Comparison of ENCODE assay signal across 1 cellular context in the genomic region with DNA sequence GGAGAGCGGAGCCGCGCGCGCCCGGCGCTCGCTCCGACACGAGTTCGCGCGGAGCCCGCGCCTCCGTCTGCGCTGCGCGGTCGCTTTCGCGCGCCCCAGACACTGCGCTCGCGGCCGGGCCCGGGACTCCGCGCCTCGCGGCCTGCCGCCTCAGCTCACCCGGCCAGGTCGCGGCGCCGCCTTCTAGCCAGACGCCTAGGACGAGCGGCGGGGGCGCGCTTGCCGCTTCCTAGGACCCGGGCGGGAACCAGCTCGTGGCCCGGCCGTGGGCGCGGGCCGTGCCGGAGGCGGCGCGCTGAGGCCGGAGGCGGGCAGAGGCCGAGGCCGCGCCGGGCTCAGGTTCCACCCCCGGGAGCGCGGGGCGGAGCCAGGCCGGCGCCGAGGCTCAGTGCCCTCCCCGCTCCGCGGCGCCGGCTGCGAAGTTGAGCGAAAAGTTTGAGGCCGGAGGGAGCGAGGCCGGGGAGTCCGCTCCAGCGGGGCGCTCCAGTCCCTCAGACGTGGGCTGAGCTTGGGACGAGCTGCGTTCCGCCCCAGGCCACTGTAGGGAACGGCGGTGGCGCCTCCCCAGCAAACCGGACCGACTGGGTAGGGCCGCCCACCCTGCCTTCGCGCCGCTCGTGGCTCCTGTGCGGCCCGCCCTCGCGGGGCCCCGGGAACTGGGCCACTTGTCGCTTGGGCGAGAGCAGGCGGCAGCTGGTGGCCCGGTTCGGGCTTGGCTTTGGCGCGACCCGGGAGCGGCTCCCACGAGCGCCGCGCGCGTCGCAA.
TF ChIP-seq lines count a peak whose summit lies in the region.

Gene SPHK1 (plus strand): TSS at position 388 of the 765 bp plus-strand sequence. CDS start 1,036 bp downstream, outside the sequence.

TF ChIP-seq in IMR-90, 13 proteins besides CTCF, POLR2A, EP300 and RAD21:
- TF ChIP-seq FOS (IDR thresholded peaks at IDR 0.05; ENCODE audit: low read depth, low read length), result no peak
- no peak for TF ChIP-seq MXI1 (IDR thresholded peaks at IDR 0.05; ENCODE audit: borderline replicate concordance, low read depth, low read length)
- TF ChIP-seq CHD1 (IDR thresholded peaks at IDR 0.05; ENCODE audit: low read depth, low read length), result 0 out of 2 replicates have a peak, but pooled peaks have one; percentile 36
- no peak for TF ChIP-seq USF2 (IDR thresholded peaks at IDR 0.05; ENCODE audit: low read depth, low read length)
- no peak for TF ChIP-seq MAFK (IDR thresholded peaks at IDR 0.05; ENCODE audit: low read depth, low read length)
- TF ChIP-seq SMC3 (IDR thresholded peaks at IDR 0.05; ENCODE audit: low read depth, low read length), result no peak
- TF ChIP-seq RCOR1 (IDR thresholded peaks at IDR 0.05; ENCODE audit: insufficient replicate concordance, low read length), result no peak
- 0 out of 2 replicates have a peak, but pooled peaks have one; percentile 8 for TF ChIP-seq NFE2L2 (IDR thresholded peaks at IDR 0.05; ENCODE audit: low read depth, low read length)
- TF ChIP-seq MAZ (IDR thresholded peaks at IDR 0.05; ENCODE audit: borderline replicate concordance, low read depth, low read length), result peak; percentile 69
- TF ChIP-seq ELK1 (IDR thresholded peaks at IDR 0.05; ENCODE audit: borderline replicate concordance, low read depth, low read length), result no peak
- no peak for TF ChIP-seq RFX5 (IDR thresholded peaks at IDR 0.05; ENCODE audit: low read depth, low read length)
- no peak for TF ChIP-seq CEBPB (IDR thresholded peaks at IDR 0.05; ENCODE audit: low read depth, low read length)
- TF ChIP-seq BHLHE40 (IDR thresholded peaks at IDR 0.05; ENCODE audit: low read depth, low read length), result peak; percentile 26; the same call in 1 of the 2 replicates
